In the genomic region with DNA sequence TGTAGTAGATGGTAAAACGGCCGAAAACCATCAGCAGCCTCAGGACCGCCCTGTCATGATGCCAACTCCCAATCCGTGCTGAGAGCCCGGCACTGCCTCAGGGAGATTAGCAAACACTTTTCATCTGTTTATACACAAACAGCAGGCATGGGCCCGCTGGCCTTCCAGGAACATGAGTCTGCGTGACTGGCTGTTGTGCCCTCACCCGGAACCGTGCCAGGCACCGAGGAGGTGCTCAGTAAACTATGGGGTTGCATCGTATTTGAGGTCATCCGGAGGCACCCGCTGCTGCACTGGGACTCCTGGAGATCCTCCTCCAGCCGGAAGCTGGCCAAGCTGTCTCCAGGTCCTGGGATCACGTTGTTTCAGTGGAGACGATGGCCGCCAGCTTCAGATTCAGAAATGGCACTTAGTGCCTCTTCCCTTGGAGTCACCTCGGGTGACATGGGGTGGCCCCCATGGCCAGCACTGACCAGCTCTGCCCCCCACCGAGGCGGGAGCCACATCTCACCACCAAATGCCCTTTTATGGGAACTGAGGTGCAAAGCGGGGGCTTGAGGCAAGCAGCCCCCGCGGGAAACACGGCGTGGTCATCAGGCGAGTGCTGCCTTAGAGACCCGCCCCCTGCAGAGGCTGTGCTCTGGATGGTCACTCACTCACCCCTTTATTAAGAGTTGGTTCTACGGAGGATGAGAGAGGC, we compare ENCODE assay signal across 17 cellular contexts.
DNase-seq lines count a peak whose midpoint lies in the region; ATAC-seq and TF ChIP-seq lines count a peak whose summit lies in the region.
"Had no signal": no experiment of that assay in that cellular context is flagged by ENCODE, and none has a peak within 500 bp of the region (broad histone marks: within the 10 kb centered on the region; RNA-seq: fewer than 3 reads in every experiment).

No MANE protein-coding gene starts in this region.

- H3K27me3 Mint-ChIP-seq in activated T-helper 1 cell treated with anti-CD3 and anti-CD28 coated beads, Interleukin-12 subunit alpha, Interleukin-12 subunit beta, Interleukin-2, Interleukin-4 antibody, amounts not matched to agents 30 ng/mL and 10 ng/mL and 1 ng/mL, durations not matched to agents 14 hours and 24 hours and 36 hours (ENCODE audit: insufficient read depth): no peaks in the 10 kb centered on the region

- intact Hi-C loops in activated T-helper 1 cell treated with anti-CD3 and anti-CD28 coated beads, Interleukin-12 subunit alpha, Interleukin-12 subunit beta, Interleukin-2, Interleukin-4 antibody, amounts not matched to agents 30 ng/mL and 10 ng/mL and 1 ng/mL, durations not matched to agents 14 hours and 24 hours and 36 hours (cut with micrococcal nuclease): no loop called here

- peak overlapping the region; percentile 76 for H3K27ac ChIP-seq in VCaP
- H3K27ac ChIP-seq: gastroesophageal sphincter, lower lobe of right lung, Peyer's patch had no signal

- no peaks in the 10 kb centered on the region for H3K9me3 Mint-ChIP-seq in activated T-helper 1 cell treated with anti-CD3 and anti-CD28 coated beads, Interleukin-12 subunit alpha, Interleukin-12 subunit beta, Interleukin-2, Interleukin-4 antibody, amounts not matched to agents 30 ng/mL and 10 ng/mL and 1 ng/mL, durations not matched to agents 14 hours and 24 hours and 36 hours
- H3K9me3 Mint-ChIP-seq: naive thymus-derived CD8-positive, alpha-beta T cell had no signal

- no peak for ATAC-seq in activated CD4-positive, CD25-positive, alpha-beta regulatory T cell treated with anti-CD3 and anti-CD28 coated beads, Interleukin-2, amount 50 U/mL, for 24 hours
- ATAC-seq: gastroesophageal sphincter; lower lobe of right lung; naive thymus-derived CD8-positive, alpha-beta T cell had no signal

- no peak overlapping the region for H3K4me3 Mint-ChIP-seq in activated T-helper 1 cell treated with anti-CD3 and anti-CD28 coated beads, Interleukin-12 subunit alpha, Interleukin-12 subunit beta, Interleukin-2, Interleukin-4 antibody, amounts not matched to agents 30 ng/mL and 10 ng/mL and 1 ng/mL, durations not matched to agents 14 hours and 24 hours and 36 hours
- H3K4me3 Mint-ChIP-seq: naive thymus-derived CD8-positive, alpha-beta T cell had no signal

- TF ChIP-seq CTCF in LNCaP clone FGC (IDR thresholded peaks at IDR 0.05; ENCODE audit: control insufficient read depth, extremely low read depth, insufficient read depth): no peak
- TF ChIP-seq CTCF in VCaP (conservative IDR thresholded peaks at IDR 0.05): no peak

- H3K27ac Mint-ChIP-seq in activated T-helper 1 cell treated with anti-CD3 and anti-CD28 coated beads, Interleukin-12 subunit alpha, Interleukin-12 subunit beta, Interleukin-2, Interleukin-4 antibody, amounts not matched to agents 30 ng/mL and 10 ng/mL and 1 ng/mL, durations not matched to agents 14 hours and 24 hours and 36 hours: no peak overlapping the region

- no peaks in the 10 kb centered on the region for H3K4me1 Mint-ChIP-seq in activated T-helper 1 cell treated with anti-CD3 and anti-CD28 coated beads, Interleukin-12 subunit alpha, Interleukin-12 subunit beta, Interleukin-2, Interleukin-4 antibody, amounts not matched to agents 30 ng/mL and 10 ng/mL and 1 ng/mL, durations not matched to agents 14 hours and 24 hours and 36 hours (ENCODE audit: low read depth)

- no peaks in the 10 kb centered on the region for H3K36me3 Mint-ChIP-seq in activated T-helper 1 cell treated with anti-CD3 and anti-CD28 coated beads, Interleukin-12 subunit alpha, Interleukin-12 subunit beta, Interleukin-2, Interleukin-4 antibody, amounts not matched to agents 30 ng/mL and 10 ng/mL and 1 ng/mL, durations not matched to agents 14 hours and 24 hours and 36 hours (ENCODE audit: low read depth)
- H3K36me3 Mint-ChIP-seq: naive thymus-derived CD8-positive, alpha-beta T cell had no signal

- peak; percentile 96 for DNase-seq in COR-L47 (lab: John Stamatoyannopoulos, UW)
- peak; percentile 54 for DNase-seq in LNCaP clone FGC (ENCODE audit: low read depth)
- peak; percentile 72 for DNase-seq in NCI-H2196 (lab: John Stamatoyannopoulos, UW; ENCODE audit: unreplicated experiment)
- DNase-seq in activated T-cell treated with anti-CD3 and anti-CD28 coated beads, Interleukin-2, amount 50 U/mL, for 48 hours: no peak
- no peak for DNase-seq in stimulated activated naive CD4-positive, alpha-beta T cell (lab: John Stamatoyannopoulos, UW)
- no peak for DNase-seq in activated T-helper 1 cell treated with anti-CD3 and anti-CD28 coated beads, Interleukin-12 subunit alpha, Interleukin-12 subunit beta, Interleukin-2, Interleukin-4 antibody, amounts not matched to agents 30 ng/mL and 10 ng/mL and 1 ng/mL, durations not matched to agents 14 hours and 24 hours and 36 hours (ENCODE audit: low spot score)
- DNase-seq: cerebellar nuclear complex; GOT3; IMR-90; lower lobe of right lung; naive thymus-derived CD8-positive, alpha-beta T cell; NCI-H1436 treated with DMSO at 0.1 percent for 48 hours; stimulated activated naive CD4-positive, alpha-beta T cell treated with Interleukin-2 at 50 U/mL for 16 hours had no signal

- no peak overlapping the region for H3K4me3 ChIP-seq in LNCaP clone FGC (ENCODE audit: low read depth, low read length)
- H3K4me3 ChIP-seq: gastroesophageal sphincter, lower lobe of right lung, Peyer's patch had no signal

Comparison
In these comparisons a context has a peak if more than half of its experiments do, and no peak if none do; other contexts are left out.
1. DNase-seq: peak in COR-L47 (single experiment), LNCaP clone FGC (single experiment) and NCI-H2196 (single experiment); none in activated T-cell treated with anti-CD3 and anti-CD28 coated beads, Interleukin-2, amount 50 U/mL, for 48 hours (0 of 2), stimulated activated naive CD4-positive, alpha-beta T cell (0 of 6) and activated T-helper 1 cell treated with anti-CD3 and anti-CD28 coated beads, Interleukin-12 subunit alpha, Interleukin-12 subunit beta, Interleukin-2, Interleukin-4 antibody, amounts not matched to agents 30 ng/mL and 10 ng/mL and 1 ng/mL, durations not matched to agents 14 hours and 24 hours and 36 hours (single experiment).